In genomic region chr12:50099302-50100008, GRCh38 we compare ENCODE assay signal across 16 cellular contexts. TPM values are rescaled to one million over a fixed set of nuclear protein-coding genes. Genes with fewer than 3 reads are reported as not detected.
DNase-seq lines count a peak whose midpoint lies in the region; ATAC-seq and TF ChIP-seq lines count a peak whose summit lies in the region.
"Had no signal": no experiment of that assay in that cellular context is flagged by ENCODE, and none has a peak within 500 bp of the region (broad histone marks: within the 10 kb centered on the region; RNA-seq: fewer than 3 reads in every experiment).

No MANE protein-coding gene starts in this region.

- H3K9me3 ChIP-seq in H9 (ENCODE audit: control insufficient read depth, low read depth, low read length) (no peaks in the 10 kb centered on the region), fibroblast of lung (ENCODE audit: control insufficient read depth, insufficient read depth, low read depth, low read length) (no peaks in the 10 kb centered on the region)
- H3K9me3 ChIP-seq: esophagus squamous epithelium, ovary had no signal

- H3K4me1 ChIP-seq in H9 (ENCODE audit: insufficient read depth, low read length) = no peaks in the 10 kb centered on the region; the same call in 1 of the 2 replicates
- peaks cover 5% of the 10 kb centered on the region for H3K4me1 ChIP-seq in fibroblast of lung (ENCODE audit: control insufficient read depth, extremely low read depth, insufficient read depth, low read length)

- no peak overlapping the region for H3K56ac ChIP-seq in H9 (ENCODE audit: insufficient read length, low read depth, low read length)

- no peaks in the 10 kb centered on the region for H3K23me2 ChIP-seq in H9 (ENCODE audit: insufficient read length, low read depth, low read length, poor library complexity, severe bottlenecking)

- no peak overlapping the region for H3K9ac ChIP-seq in H9 (ENCODE audit: extremely low read depth, insufficient read length, low read length)
- H3K9ac ChIP-seq in fibroblast of lung (ENCODE audit: insufficient read depth, low read length) = no peak overlapping the region

- no CpG with 5 or more reads among the region's 5 CpGs for WGBS in H9 (ENCODE audit: extremely low coverage, insufficient read length, low lambda C conversion rate)

- no peak for DNase-seq in H9
- DNase-seq in activated B cell treated with CpG ODN at 0.5 μM for 24 hours = no peak
- DNase-seq in fibroblast of lung (ENCODE audit: low read depth in 2 of 2) = peak in 1 of 2 donors; percentile 51
- DNase-seq in posterior vena cava (ENCODE audit: low spot score) = peak; percentile 67
- DNase-seq: activated CD4-positive, alpha-beta memory T cell treated with anti-CD3 and anti-CD28 coated beads for 36 hours; activated gamma-delta T cell treated with Interleukin-2 at 50 U/mL for 16 hours; cerebellar nuclear complex; COR-L47; esophagus squamous epithelium; midbrain; NCI-H524; ovary had no signal

- H3K9me3 Mint-ChIP-seq in H9 (no peaks in the 10 kb centered on the region), activated B cell treated with CpG ODN at 0.5 μM for 24 hours (no peaks in the 10 kb centered on the region)
- H3K9me3 Mint-ChIP-seq: activated CD4-positive, alpha-beta memory T cell treated with anti-CD3 and anti-CD28 coated beads for 36 hours had no signal

- H3K4me1 Mint-ChIP-seq in H9 (peaks cover 43 to 44% of the 10 kb centered on the region in 2 experiments), activated B cell treated with CpG ODN at 0.5 μM for 24 hours (peaks cover 7% of the 10 kb centered on the region)

- H3K4me2 ChIP-seq in H9 (ENCODE audit: insufficient read depth, insufficient read length, low read length) (no peak overlapping the region), fibroblast of lung (ENCODE audit: extremely low read depth, insufficient read depth, low read length) (peak overlapping the region; percentile 3)

- H3K14ac ChIP-seq in H9 (ENCODE audit: insufficient read depth, low read length) = no peak overlapping the region

- no peak overlapping the region for H2BK12ac ChIP-seq in H9 (ENCODE audit: insufficient read length, low read depth, low read length)

- H3K4me3 Mint-ChIP-seq in H9 = no peak overlapping the region
- no peak overlapping the region for H3K4me3 Mint-ChIP-seq in activated B cell treated with CpG ODN at 0.5 μM for 24 hours
- H3K4me3 Mint-ChIP-seq: activated CD4-positive, alpha-beta memory T cell treated with anti-CD3 and anti-CD28 coated beads for 36 hours had no signal

- H4K91ac ChIP-seq in H9 (ENCODE audit: insufficient read length, low read depth, low read length) = no peak overlapping the region

- H2BK120ac ChIP-seq in H9 (ENCODE audit: low read depth, low read length, poor library complexity, severe bottlenecking) = no peak overlapping the region

- peaks cover 21% of the 10 kb centered on the region for H3K36me3 ChIP-seq in fibroblast of lung (ENCODE audit: control insufficient read depth, insufficient read depth, low read length)

- no peak overlapping the region for H3K4me3 ChIP-seq in fibroblast of lung (replicated peaks in 1 of 4; ENCODE audit: control extremely low read depth in 1 of 4, insufficient read depth in 1 of 4, low read depth in 3 of 4, low read length in 4 of 4)
- H3K4me3 ChIP-seq: esophagus squamous epithelium, ovary had no signal

- no peak overlapping the region for H2BK15ac ChIP-seq in H9 (ENCODE audit: low read depth, low read length)

- no peak overlapping the region for H3K23ac ChIP-seq in H9 (ENCODE audit: insufficient read length, low read depth, low read length)

- H3K79me1 ChIP-seq in H9 (ENCODE audit: insufficient read depth, low read depth, low read length, poor library complexity, severe bottlenecking) = no peaks in the 10 kb centered on the region

- H4K20me1 ChIP-seq in H9 (ENCODE audit: control insufficient read depth, insufficient read depth, insufficient read length) (no peaks in the 10 kb centered on the region), fibroblast of lung (ENCODE audit: control insufficient read depth, extremely low read depth, insufficient read depth, low read length) (no peaks in the 10 kb centered on the region)

- H3K36me3 Mint-ChIP-seq in H9 (ENCODE audit: insufficient read depth in 1 of 3, low read depth in 3 of 3) (peaks cover 48 to 76% (median 70%) of the 10 kb centered on the region in 3 experiments), activated B cell treated with CpG ODN at 0.5 μM for 24 hours (ENCODE audit: low read depth) (peaks cover 77% of the 10 kb centered on the region)

- POLR2A ChIA-PET in activated B cell treated with CpG ODN at 0.5 μM for 24 hours (lab: Charles Lee) = interaction anchor here (1.1 to 3.3 kb wide), 3 partner anchors 9 to 14 kb away, joined by 3 to 14 read pairs (median 7); partner anchors contain the start of genes COX14 and SMARCD1

- no peak overlapping the region for H4K5ac ChIP-seq in H9 (ENCODE audit: insufficient read length, low read depth, low read length)

- no peak overlapping the region for H3K4ac ChIP-seq in H9 (ENCODE audit: low read depth, low read length)

- H2AK5ac ChIP-seq in H9 (ENCODE audit: insufficient read length, low read length) = no peak overlapping the region

- H4K8ac ChIP-seq in H9 (replicated peaks; ENCODE audit: insufficient read length, low read depth, low read length) = no peak overlapping the region

- H3K27ac Mint-ChIP-seq in H9 (peak overlapping the region in 2 of 3 experiments; percentile 66 to 84; a peak in 4 of 7 replicates), activated B cell treated with CpG ODN at 0.5 μM for 24 hours (peak overlapping the region; percentile 53)
- H3K27ac Mint-ChIP-seq: activated CD4-positive, alpha-beta memory T cell treated with anti-CD3 and anti-CD28 coated beads for 36 hours had no signal

- no peak overlapping the region for H2AFZ ChIP-seq in H9 (ENCODE audit: low read length)
- no peak overlapping the region for H2AFZ ChIP-seq in fibroblast of lung (ENCODE audit: low read length)

- intact Hi-C loops in activated B cell treated with CpG ODN at 0.5 μM for 24 hours (cut with micrococcal nuclease) = no loop called here
- intact Hi-C loops in posterior vena cava (cut with DNase I) = no loop called here

- no peak for TF ChIP-seq CTCF in H9 (conservative IDR thresholded peaks at IDR 0.05)
- TF ChIP-seq CTCF in activated B cell treated with CpG ODN at 0.5 μM for 24 hours (IDR thresholded peaks at IDR 0.05) = no peak
- TF ChIP-seq CTCF in fibroblast of lung (conservative IDR thresholded peaks at IDR 0.05 in 1 of 2, IDR thresholded peaks at IDR 0.05 in 1 of 2; ENCODE audit: low read depth in 1 of 2, low read length in 2 of 2) = no peak

- ATAC-seq in activated B cell treated with CpG ODN at 0.5 μM for 24 hours (ENCODE audit: low read depth) (no peak), HG02970 (IDR thresholded peaks at IDR 0.05; ENCODE audit: low FRiP score, unreplicated experiment) (no peak), HG03135 (IDR thresholded peaks at IDR 0.05; ENCODE audit: unreplicated experiment) (no peak), HG02938 (IDR thresholded peaks at IDR 0.05; ENCODE audit: unreplicated experiment) (no peak), GM19035 (IDR thresholded peaks at IDR 0.05; ENCODE audit: unreplicated experiment) (no peak)

- H2BK20ac ChIP-seq in H9 (ENCODE audit: low read depth, low read length, poor library complexity, severe bottlenecking) = no peak overlapping the region

- CTCF ChIA-PET in activated B cell treated with CpG ODN at 0.5 μM for 24 hours (lab: Charles Lee) = no interaction called here

- peaks cover 3% of the 10 kb centered on the region for H3K27me3 Mint-ChIP-seq in H9 (ENCODE audit: low read depth)
- H3K27me3 Mint-ChIP-seq in activated B cell treated with CpG ODN at 0.5 μM for 24 hours = no peaks in the 10 kb centered on the region
- H3K27me3 Mint-ChIP-seq: activated CD4-positive, alpha-beta memory T cell treated with anti-CD3 and anti-CD28 coated beads for 36 hours had no signal

- H2BK5ac ChIP-seq in H9 (ENCODE audit: insufficient read length, low read length) = no peak overlapping the region

- no peaks in the 10 kb centered on the region for H3K27me3 ChIP-seq in H9 (ENCODE audit: insufficient read depth, low read length)
- H3K27me3 ChIP-seq in fibroblast of lung (ENCODE audit: control insufficient read depth, insufficient read depth, low read length) = no peaks in the 10 kb centered on the region
- H3K27me3 ChIP-seq: esophagus squamous epithelium, ovary had no signal

- H3K27ac ChIP-seq in H9 (ENCODE audit: insufficient read length, low read depth, low read length) (no peak overlapping the region), fibroblast of lung (ENCODE audit: insufficient read depth, low read length) (peak overlapping the region; percentile 34)
- H3K27ac ChIP-seq: ovary had no signal

- H3K18ac ChIP-seq in H9 (ENCODE audit: insufficient read length, low read depth, low read length) = no peak overlapping the region

- no peak overlapping the region for H3T11ph ChIP-seq in H9 (ENCODE audit: low read length)

- H3K79me2 ChIP-seq in H9 (ENCODE audit: insufficient read depth, low read length) (no peaks in the 10 kb centered on the region), fibroblast of lung (ENCODE audit: control insufficient read depth, insufficient read depth, low read length) (no peaks in the 10 kb centered on the region)

RNA-seq across cellular contexts. Expression of gene GPD1, which starts 4.4 kb away (rescaled TPM):
- total RNA-seq in H9 (2021) = 0.70 and 1.2 TPM in 2 replicates
- 0.46 and 0.60 TPM in 2 replicates for total RNA-seq in activated B cell treated with CpG ODN at 0.5 μM for 24 hours
- under 0.01 TPM in 1 of 2 replicates, not detected in the other for total RNA-seq in fibroblast of lung
- 0.03 TPM in 1 of 2 replicates, not detected in the other for polyA plus RNA-seq in fibroblast of lung
- 0.08 TPM in 1 of 2 replicates, not detected in the other for polyA plus RNA-seq in fibroblast of lung (2012)
- polyA minus RNA-seq in fibroblast of lung (ENCODE audit: low replicate concordance) = not detected in 2 replicates
- 1 to 10 TPM; 1.5 to 4.5 TPM for total RNA-seq in posterior vena cava

RNA-seq across cellular contexts. Expression of gene COX14, which starts 12.6 kb away (rescaled TPM):
- total RNA-seq in H9 (2021) (31.2 and 31.9 TPM in 2 replicates), activated B cell treated with CpG ODN at 0.5 μM for 24 hours (40.8 and 42.4 TPM in 2 replicates), fibroblast of lung (39.0 and 55.3 TPM in 2 replicates), posterior vena cava (10 to 100 TPM; 44.7 to 54.3 TPM)
- polyA plus RNA-seq in fibroblast of lung = 57.1 and 58.7 TPM in 2 replicates
- polyA plus RNA-seq in fibroblast of lung (2012) = 62.5 and 68.8 TPM in 2 replicates
- 79.2 and 91.9 TPM in 2 replicates for polyA minus RNA-seq in fibroblast of lung (ENCODE audit: low replicate concordance)

RNA-seq across cellular contexts. Expression of gene SMARCD1, which starts 14.3 kb away (rescaled TPM):
- total RNA-seq in H9 (2021) (142 and 152 TPM in 2 replicates), activated B cell treated with CpG ODN at 0.5 μM for 24 hours (101 and 108 TPM in 2 replicates), fibroblast of lung (22.9 and 34.3 TPM in 2 replicates), posterior vena cava (10 to 100 TPM; 27.9 to 33.0 TPM)
- 30.5 and 45.0 TPM in 2 replicates for polyA plus RNA-seq in fibroblast of lung
- 23.3 and 31.5 TPM in 2 replicates for polyA plus RNA-seq in fibroblast of lung (2012)
- 42.1 and 88.6 TPM in 2 replicates for polyA minus RNA-seq in fibroblast of lung (ENCODE audit: low replicate concordance)

RNA-seq across cellular contexts. Expression of gene ASIC1, which starts 42.1 kb away (rescaled TPM):
- total RNA-seq in H9 (2021) (3.9 and 4.0 TPM in 2 replicates), activated B cell treated with CpG ODN at 0.5 μM for 24 hours (not detected in 2 replicates), fibroblast of lung (1.7 and 1.8 TPM in 2 replicates), posterior vena cava (1 to 10 TPM; 2.5 to 4.2 TPM)
- 2.6 and 3.9 TPM in 2 replicates for polyA plus RNA-seq in fibroblast of lung
- 3.1 and 4.2 TPM in 2 replicates for polyA plus RNA-seq in fibroblast of lung (2012)
- polyA minus RNA-seq in fibroblast of lung (ENCODE audit: low replicate concordance) = 9.8 and 11.0 TPM in 2 replicates
